9 cellular contexts compared by ENCODE assay signal in genomic region chr5:168269950-168270349, GRCh38. TPM values are rescaled to one million over a fixed set of nuclear protein-coding genes. Genes with fewer than 3 reads are reported as not detected.
DNase-seq lines count a peak whose midpoint lies in the region; ATAC-seq, FAIRE-seq and TF ChIP-seq lines count a peak whose summit lies in the region.
"Had no signal": no experiment of that assay in that cellular context is flagged by ENCODE, and none has a peak within 500 bp of the region (broad histone marks: within the 10 kb centered on the region; RNA-seq: fewer than 3 reads in every experiment).

No MANE protein-coding gene starts in this region.

- no peaks in the 10 kb centered on the region for H3K9me2 ChIP-seq in HCT116 (ENCODE audit: insufficient read depth)

- H4K20me1 ChIP-seq in BLaER1 = no peaks in the 10 kb centered on the region
- no peaks in the 10 kb centered on the region for H4K20me1 ChIP-seq in HCT116 (ENCODE audit: insufficient read depth)
- H4K20me1 ChIP-seq in keratinocyte (ENCODE audit: control insufficient read depth, extremely low read depth, insufficient read depth, low read length) = no peaks in the 10 kb centered on the region

- ATAC-seq in HCT116 (peak; percentile 35), RWPE2 (ENCODE audit: low read depth) (peak; percentile 18; the same call in 1 of the 3 replicates), GM19397 (IDR thresholded peaks at IDR 0.05; ENCODE audit: unreplicated experiment) (no peak), GM21447 (IDR thresholded peaks at IDR 0.05; ENCODE audit: unreplicated experiment) (no peak)

- no peak for TF ChIP-seq EP300 in suprapubic skin (IDR thresholded peaks at IDR 0.05)

- no peaks in the 10 kb centered on the region for H3K36me3 ChIP-seq in BLaER1
- no peaks in the 10 kb centered on the region for H3K36me3 ChIP-seq in HCT116 (ENCODE audit: control insufficient read depth in 1 of 2, insufficient read depth in 2 of 2, low read length in 2 of 2)
- H3K36me3 ChIP-seq in RWPE2 (ENCODE audit: low read depth) = no peaks in the 10 kb centered on the region
- no peaks in the 10 kb centered on the region for H3K36me3 ChIP-seq in keratinocyte (ENCODE audit: control insufficient read depth in 2 of 2, extremely low read depth in 1 of 2, insufficient read depth in 2 of 2, low read length in 2 of 2)
- no peaks in the 10 kb centered on the region for H3K36me3 ChIP-seq in suprapubic skin

- CTCF ChIA-PET in HCT116 (lab: Charles Lee) = interaction anchor here (0.7 to 2.0 kb wide), 4 partner anchors 139 to 217 kb away, joined by 3 to 17 read pairs (median 4); partner anchors contain the start of gene RARS1

- WGBS in suprapubic skin = 37% methylated on average over 2 of the region's 2 CpGs

- no peaks in the 10 kb centered on the region for H3K9me1 ChIP-seq in keratinocyte (ENCODE audit: control insufficient read depth, extremely low read depth, insufficient read depth, low read length)

- H3K4me2 ChIP-seq in BLaER1 = peak overlapping the region; percentile 80
- peak overlapping the region; percentile 75 for H3K4me2 ChIP-seq in HCT116 (ENCODE audit: low read length)
- peak overlapping the region; percentile 78 for H3K4me2 ChIP-seq in keratinocyte (ENCODE audit: control insufficient read depth, extremely low read depth, insufficient read depth, low read depth, low read length)

- no TSS peak for BruUV-seq in HCT116 (replicated peaks; lab: Mats Ljungman, UMichigan)

- no peak overlapping the region for H3K9ac ChIP-seq in BLaER1
- peak overlapping the region; percentile 15 for H3K9ac ChIP-seq in HCT116 (ENCODE audit: low read length)
- H3K9ac ChIP-seq in keratinocyte (ENCODE audit: control insufficient read depth, extremely low read depth, insufficient read depth, low read length) = no peak overlapping the region

- POLR2A ChIA-PET in HCT116 (lab: Charles Lee) = no interaction called here

- H3K79me2 ChIP-seq in HCT116 (ENCODE audit: insufficient read depth, low read length) = no peaks in the 10 kb centered on the region
- no peaks in the 10 kb centered on the region for H3K79me2 ChIP-seq in keratinocyte (ENCODE audit: control insufficient read depth, insufficient read depth, low read length)

- H3K27ac ChIP-seq in BLaER1 (no peak overlapping the region), HCT116 (ENCODE audit: low read depth, low read length) (no peak overlapping the region), RWPE2 (ENCODE audit: poor library complexity, severe bottlenecking) (peak overlapping the region; percentile 3), keratinocyte (ENCODE audit: control insufficient read depth, insufficient read depth, low read length) (no peak overlapping the region), suprapubic skin (no peak overlapping the region)

- no peaks in the 10 kb centered on the region for H3K27me3 ChIP-seq in BLaER1
- H3K27me3 ChIP-seq in HCT116 (ENCODE audit: insufficient read depth, low read length) = no peaks in the 10 kb centered on the region
- no peaks in the 10 kb centered on the region for H3K27me3 ChIP-seq in RWPE2 (ENCODE audit: insufficient read depth, poor library complexity, severe bottlenecking)
- H3K27me3 ChIP-seq in keratinocyte (ENCODE audit: control insufficient read depth, extremely low read depth, insufficient read depth, low read length) = peaks cover 2% of the 10 kb centered on the region
- no peaks in the 10 kb centered on the region for H3K27me3 ChIP-seq in suprapubic skin

- FAIRE-seq in keratinocyte (lab: Jason Lieb, UNC) = no peak

- TF ChIP-seq CTCF in HCT116 (IDR thresholded peaks at IDR 0.05 in 2 of 3, conservative IDR thresholded peaks at IDR 0.05 in 1 of 3; ENCODE audit: borderline replicate concordance in 1 of 3, insufficient read depth in 1 of 3, low read depth in 2 of 3, low read length in 2 of 3) = no peak
- no peak for TF ChIP-seq CTCF in RWPE2 (IDR thresholded peaks at IDR 0.05; ENCODE audit: poor library complexity, severe bottlenecking)
- peak in 1 of 3 experiments; percentile 24 for TF ChIP-seq CTCF in keratinocyte (optimal IDR thresholded peaks at IDR 0.05 in 1 of 3, IDR thresholded peaks at IDR 0.05 in 1 of 3, conservative IDR thresholded peaks at IDR 0.05 in 1 of 3; ENCODE audit: extremely low read depth in 1 of 3, insufficient read depth in 2 of 3, low read length in 3 of 3)
- no peak for TF ChIP-seq CTCF in suprapubic skin (IDR thresholded peaks at IDR 0.05)

- RAD21 ChIA-PET in HCT116 (lab: Charles Lee; ENCODE audit: low non-redundant PET in 1 of 2, low total read pairs in 2 of 2, uncharacterized antibody in 2 of 2, unreplicated experiment in 2 of 2) = interaction anchor here (0.7 to 1.4 kb wide), 3 partner anchors 32 to 152 kb away, joined by 3 read pairs; no protein-coding TSS in a partner anchor

- dilution Hi-C loops in keratinocyte (cut with MboI; ENCODE audit: extremely low pct_ligation_motif_present, low sequenced_read_pairs) = no loop called here

- H3K4me3 ChIP-seq in BLaER1 (no peak overlapping the region), HCT116 (replicated peaks in 1 of 2; ENCODE audit: low read depth in 1 of 2, low read length in 2 of 2) (peak overlapping the region in 1 of 2 experiments; percentile 36; a peak in 1 of 4 replicates), RWPE2 (ENCODE audit: severe bottlenecking) (no peak overlapping the region), keratinocyte (ENCODE audit: control insufficient read depth in 2 of 3, extremely low read depth in 1 of 3, insufficient read depth in 2 of 3, low read depth in 1 of 3, low read length in 3 of 3) (no peak overlapping the region), suprapubic skin (no peak overlapping the region)

- peak; percentile 14; the same call in 1 of the 2 replicates for TF ChIP-seq RAD21 in HCT116 (IDR thresholded peaks at IDR 0.05; ENCODE audit: low read depth)

- H2AFZ ChIP-seq in HCT116 (ENCODE audit: low read depth, low read length, poor library complexity, severe bottlenecking) = peak overlapping the region; percentile 83
- peak overlapping the region; percentile 25 for H2AFZ ChIP-seq in keratinocyte (ENCODE audit: control insufficient read depth, low read length)

- intact Hi-C loops in HCT116 (cut with micrococcal nuclease) = loop anchor here (1.0 to 5.0 kb wide), 5 partner anchors 152 to 1312 kb away; partner anchors contain the start of genes RARS1 and SPDL1

- DNase-seq in HCT116 (ENCODE audit: low read depth, low spot score) (no peak), RWPE2 (ENCODE audit: low spot score) (no peak), keratinocyte (ENCODE audit: low read depth, low spot score) (no peak), suprapubic skin (ENCODE audit: low spot score in 2 of 2) (no peak), NCI-H1436 (lab: John Stamatoyannopoulos, UW) (no peak)

- TF ChIP-seq POLR2A in HCT116 (IDR thresholded peaks at IDR 0.05; ENCODE audit: borderline replicate concordance, extremely low read depth, insufficient read depth, insufficient read length) = no peak
- no peak for TF ChIP-seq POLR2A in suprapubic skin (IDR thresholded peaks at IDR 0.05)

- H3K9me3 ChIP-seq in BLaER1 (no peaks in the 10 kb centered on the region), HCT116 (ENCODE audit: control insufficient read depth in 1 of 2, insufficient read depth in 1 of 2, low read depth in 1 of 2, low read length in 2 of 2) (no peaks in the 10 kb centered on the region), RWPE2 (ENCODE audit: severe bottlenecking) (no peaks in the 10 kb centered on the region), keratinocyte (ENCODE audit: control insufficient read depth, low read depth, low read length) (no peaks in the 10 kb centered on the region), suprapubic skin (no peaks in the 10 kb centered on the region)

- H3K4me1 ChIP-seq in BLaER1 = peaks cover 17% of the 10 kb centered on the region
- H3K4me1 ChIP-seq in HCT116 (ENCODE audit: control insufficient read depth in 1 of 2, insufficient read depth in 2 of 2, low read length in 2 of 2) = peaks cover 12 to 19% of the 10 kb centered on the region in 2 experiments; a peak in 3 of 4 replicates
- peaks cover 8% of the 10 kb centered on the region for H3K4me1 ChIP-seq in RWPE2 (ENCODE audit: insufficient read depth, poor library complexity, severe bottlenecking)
- H3K4me1 ChIP-seq in keratinocyte (ENCODE audit: control insufficient read depth, extremely low read depth, insufficient read depth, low read length) = peaks cover 13% of the 10 kb centered on the region
- H3K4me1 ChIP-seq in suprapubic skin = peaks cover 18% of the 10 kb centered on the region

TF ChIP-seq in HCT116, 20 proteins besides CTCF, POLR2A, EP300 and RAD21 (continues in another document):
- TF ChIP-seq ATF3 (IDR thresholded peaks at IDR 0.05) = no peak
- TF ChIP-seq, protein P1, sequence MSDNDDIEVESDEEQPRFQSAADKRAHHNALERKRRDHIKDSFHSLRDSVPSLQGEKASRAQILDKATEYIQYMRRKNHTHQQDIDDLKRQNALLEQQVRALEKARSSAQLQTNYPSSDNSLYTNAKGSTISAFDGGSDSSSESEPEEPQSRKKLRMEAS (IDR thresholded peaks at IDR 0.05) = no peak
- no peak for TF ChIP-seq EZH2phosphoT487 (IDR thresholded peaks at IDR 0.05; ENCODE audit: borderline replicate concordance)
- no peak for TF ChIP-seq TCF7L2 (IDR thresholded peaks at IDR 0.05; ENCODE audit: borderline replicate concordance, extremely low read depth, insufficient read depth, insufficient read length)
- no peak for TF ChIP-seq ELF1 (IDR thresholded peaks at IDR 0.05; ENCODE audit: borderline replicate concordance, low read depth)
- no peak for TF ChIP-seq SP1 (IDR thresholded peaks at IDR 0.05; ENCODE audit: low read depth)
- no peak for TF ChIP-seq POLR2AphosphoS5 (IDR thresholded peaks at IDR 0.05; ENCODE audit: low read depth, low read length)
- no peak for TF ChIP-seq SRF (IDR thresholded peaks at IDR 0.05; ENCODE audit: low read depth)

RNA-seq across cellular contexts. Expression of gene WWC1, which starts 21.5 kb away (rescaled TPM):
- 52.6 TPM for total RNA-seq in HCT116 (2021; ENCODE audit: unreplicated experiment)
- 38.6 and 39.3 TPM in 2 replicates for polyA plus RNA-seq in HCT116 (2012)
- polyA plus RNA-seq in keratinocyte = 18.3 to 22.6 TPM (median 19.8 TPM) in 3 replicates
- 32.8 TPM for polyA plus RNA-seq in keratinocyte (2011; ENCODE audit: low read depth)
- 17.6 and 21.8 TPM in 2 replicates for polyA plus RNA-seq in keratinocyte (2011; cell fraction: cytosol; rRNA removed)
- polyA plus RNA-seq in keratinocyte (2011; cell fraction: nucleus; rRNA removed) = 33.1 and 38.0 TPM in 2 replicates
- polyA plus RNA-seq in keratinocyte (2012; ENCODE audit: low replicate concordance) = 29.5 and 31.5 TPM in 2 replicates
- 31.9 to 43.2 TPM (median 33.1 TPM) in 3 replicates for polyA minus RNA-seq in keratinocyte
- 21.5 TPM for polyA minus RNA-seq in keratinocyte (2011; cell fraction: cytosol; rRNA and poly(A)+ RNA removed)
- 22.1 and 30.9 TPM in 2 replicates for polyA minus RNA-seq in keratinocyte (2011; cell fraction: nucleus; rRNA and poly(A)+ RNA removed)
- 10 to 100 TPM; 28.3 to 38.3 (median 31.6) TPM for total RNA-seq in suprapubic skin
- total RNA-seq: natural killer cell treated with Interleukin-12 subunit alpha and Interleukin-12 subunit beta and Interleukin-15 and Interleukin-18, amount 100 ng/mL, for 72 hours had no signal

Comparison
In these comparisons a context has a peak if more than half of its experiments do, and no peak if none do; other contexts are left out.
1. ATAC-seq: peak in HCT116 (single experiment) and RWPE2 (single experiment); none in GM19397 (single experiment) and GM21447 (single experiment).
2. Peak in every context shown above with its lines, with median percentiles within 50 percentile points of each other: H3K4me2 ChIP-seq.